Comparison of ENCODE assay signal across 34 cellular contexts in genomic region chrX:110136136-110136535, GRCh38.
"Had no signal": no experiment of that assay in that cellular context is flagged by ENCODE, and none has a peak within 500 bp of the region (broad histone marks: within the 10 kb centered on the region; RNA-seq: fewer than 3 reads in every experiment).

No MANE protein-coding gene starts in this region.

- H3K27ac ChIP-seq: adrenal gland, ascending aorta, breast epithelium, cardiac muscle cell, esophagus muscularis mucosa, heart left ventricle had no signal

- H3K4me3 ChIP-seq: adrenal gland, ascending aorta, breast epithelium, cardiac muscle cell, esophagus muscularis mucosa, heart left ventricle had no signal

- H3K27ac Mint-ChIP-seq: activated CD4-positive, alpha-beta memory T cell treated with anti-CD3 and anti-CD28 coated beads for 36 hours; activated CD4-positive, alpha-beta T cell treated with anti-CD3 and anti-CD28 coated beads for 36 hours; activated CD4-positive, alpha-beta T cell treated with anti-CD3 and anti-CD28 coated beads, Interleukin-2, amount 10 ng/mL, durations not matched to agents 24 days and 14 days; activated CD8-positive, alpha-beta memory T cell treated with anti-CD3 and anti-CD28 coated beads, Interleukin-2, amount 10 ng/mL, durations not matched to agents 7 days and 5 days; activated CD8-positive, alpha-beta T cell treated with anti-CD3 and anti-CD28 coated beads, Interleukin-2, amount 10 ng/mL, durations not matched to agents 7 days and 5 days; activated naive CD4-positive, alpha-beta T cell treated with anti-CD3 and anti-CD28 coated beads for 36 hours; activated naive CD4-positive, alpha-beta T cell treated with anti-CD3 and anti-CD28 coated beads, Interleukin-2, amount 50 U/mL, for 24 hours; activated naive CD8-positive, alpha-beta T cell treated with anti-CD3 and anti-CD28 coated beads for 36 hours; activated naive CD8-positive, alpha-beta T cell treated with anti-CD3 and anti-CD28 coated beads, Interleukin-2, amount 50 U/mL, for 24 hours; activated T-helper 1 cell treated with anti-CD3 and anti-CD28 coated beads, Interleukin-12 subunit alpha, Interleukin-12 subunit beta, Interleukin-2, Interleukin-4 antibody, amounts not matched to agents 30 ng/mL and 10 ng/mL and 1 ng/mL, durations not matched to agents 14 hours and 24 hours and 36 hours; activated T-helper 2 cell treated with anti-CD3 and anti-CD28 coated beads, Interferon-gamma antibody, Interleukin-2, Interleukin-4, amounts not matched to agents 10 μg/mL and 5 μg/mL and 100 μg/mL, durations not matched to agents 14 hours and 24 hours and 36 hours; brain; effector memory CD8-positive, alpha-beta T cell; T-helper 17 cell; T-helper 2 cell treated with Interferon-gamma antibody and Interleukin-4, amounts not matched to agents 5 μg/mL and 100 μg/mL, for 36 hours had no signal

- ATAC-seq: activated CD4-positive, alpha-beta T cell treated with anti-CD3 and anti-CD28 coated beads for 36 hours; activated CD8-positive, alpha-beta memory T cell treated with anti-CD3 and anti-CD28 coated beads, Interleukin-2, amount 10 ng/mL, durations not matched to agents 7 days and 5 days; activated CD8-positive, alpha-beta T cell treated with anti-CD3 and anti-CD28 coated beads, Interleukin-2, amount 10 ng/mL, durations not matched to agents 7 days and 5 days; activated naive CD8-positive, alpha-beta T cell treated with anti-CD3 and anti-CD28 coated beads, Interleukin-2, amount 50 U/mL, for 24 hours; effector memory CD8-positive, alpha-beta T cell; heart left ventricle; T-helper 17 cell had no signal

- H3K36me3 Mint-ChIP-seq: activated CD4-positive, alpha-beta memory T cell treated with anti-CD3 and anti-CD28 coated beads for 36 hours had no signal

- H3K27me3 Mint-ChIP-seq: activated CD4-positive, alpha-beta memory T cell treated with anti-CD3 and anti-CD28 coated beads for 36 hours; activated CD4-positive, alpha-beta T cell treated with anti-CD3 and anti-CD28 coated beads for 36 hours; activated CD4-positive, alpha-beta T cell treated with anti-CD3 and anti-CD28 coated beads, Interleukin-2, amount 10 ng/mL, durations not matched to agents 24 days and 14 days; activated CD8-positive, alpha-beta memory T cell treated with anti-CD3 and anti-CD28 coated beads, Interleukin-2, amount 10 ng/mL, durations not matched to agents 7 days and 5 days; activated naive CD4-positive, alpha-beta T cell treated with anti-CD3 and anti-CD28 coated beads, Interleukin-2, amount 50 U/mL, for 24 hours; activated naive CD8-positive, alpha-beta T cell treated with anti-CD3 and anti-CD28 coated beads for 36 hours; activated naive CD8-positive, alpha-beta T cell treated with anti-CD3 and anti-CD28 coated beads, Interleukin-2, amount 50 U/mL, for 24 hours; brain; central memory CD8-positive, alpha-beta T cell; effector memory CD8-positive, alpha-beta T cell; T-helper 17 cell had no signal

- H3K4me3 Mint-ChIP-seq: activated CD4-positive, alpha-beta memory T cell treated with anti-CD3 and anti-CD28 coated beads for 36 hours; activated CD4-positive, alpha-beta T cell treated with anti-CD3 and anti-CD28 coated beads for 36 hours; activated CD4-positive, alpha-beta T cell treated with anti-CD3 and anti-CD28 coated beads, Interleukin-2, amount 10 ng/mL, durations not matched to agents 24 days and 14 days; activated CD8-positive, alpha-beta memory T cell treated with anti-CD3 and anti-CD28 coated beads, Interleukin-2, amount 10 ng/mL, durations not matched to agents 7 days and 5 days; activated CD8-positive, alpha-beta T cell treated with anti-CD3 and anti-CD28 coated beads, Interleukin-2, amount 10 ng/mL, durations not matched to agents 7 days and 5 days; activated naive CD4-positive, alpha-beta T cell treated with anti-CD3 and anti-CD28 coated beads for 36 hours; activated naive CD4-positive, alpha-beta T cell treated with anti-CD3 and anti-CD28 coated beads, Interleukin-2, amount 50 U/mL, for 24 hours; activated naive CD8-positive, alpha-beta T cell treated with anti-CD3 and anti-CD28 coated beads for 36 hours; activated naive CD8-positive, alpha-beta T cell treated with anti-CD3 and anti-CD28 coated beads, Interleukin-2, amount 50 U/mL, for 24 hours; activated T-helper 1 cell treated with anti-CD3 and anti-CD28 coated beads, Interleukin-12 subunit alpha, Interleukin-12 subunit beta, Interleukin-2, Interleukin-4 antibody, amounts not matched to agents 30 ng/mL and 10 ng/mL and 1 ng/mL, durations not matched to agents 14 hours and 24 hours and 36 hours; brain; central memory CD8-positive, alpha-beta T cell; effector memory CD8-positive, alpha-beta T cell; T-helper 17 cell; T-helper 2 cell treated with Interferon-gamma antibody and Interleukin-4, amounts not matched to agents 5 μg/mL and 100 μg/mL, for 36 hours had no signal

- H3K4me1 ChIP-seq: adrenal gland, ascending aorta, breast epithelium, esophagus muscularis mucosa had no signal

- H3K9me3 ChIP-seq: adrenal gland, ascending aorta, breast epithelium, esophagus muscularis mucosa, heart left ventricle had no signal

- DNase-seq: activated CD4-positive, alpha-beta memory T cell treated with anti-CD3 and anti-CD28 coated beads for 36 hours; activated CD4-positive, alpha-beta T cell treated with anti-CD3 and anti-CD28 coated beads for 36 hours; activated CD4-positive, alpha-beta T cell treated with anti-CD3 and anti-CD28 coated beads, Interleukin-2, amount 10 ng/mL, durations not matched to agents 24 days and 14 days; activated CD4-positive, CD25-positive, alpha-beta regulatory T cell; activated CD4-positive, CD25-positive, alpha-beta regulatory T cell treated with anti-CD3 and anti-CD28 coated beads, Interleukin-2, amount 50 U/mL, for 72 hours; activated CD8-positive, alpha-beta memory T cell treated with anti-CD3 and anti-CD28 coated beads, Interleukin-2, amount 10 ng/mL, durations not matched to agents 7 days and 5 days; activated CD8-positive, alpha-beta memory T cell treated with anti-CD3 and anti-CD28 coated beads, Interleukin-2, amount 50 U/mL, for 4 hours; activated CD8-positive, alpha-beta T cell treated with anti-CD3 and anti-CD28 coated beads, Interleukin-2, amount 10 ng/mL, durations not matched to agents 7 days and 5 days; activated effector memory CD4-positive, alpha-beta T cell treated with anti-CD3 and anti-CD28 coated beads, Interleukin-2, amount 50 U/mL, for 16 hours; activated naive CD4-positive, alpha-beta T cell treated with anti-CD3 and anti-CD28 coated beads for 36 hours; activated naive CD8-positive, alpha-beta T cell treated with anti-CD3 and anti-CD28 coated beads for 36 hours; activated naive CD8-positive, alpha-beta T cell treated with anti-CD3 and anti-CD28 coated beads, Interleukin-2, amount 50 U/mL, for 24 hours; activated T-cell treated with anti-CD3 and anti-CD28 coated beads, Interleukin-2, amount 50 U/mL, for 1 hour; activated T-cell treated with anti-CD3 and anti-CD28 coated beads, Interleukin-2, amount 50 U/mL, for 48 hours; adrenal gland; cortex of kidney; effector CD4-positive, alpha-beta T cell; effector memory CD8-positive, alpha-beta T cell; foreskin melanocyte; glutamatergic neuron; heart left ventricle; T-helper 1 cell; T-helper 17 cell; T1000 had no signal

- H3K9me3 Mint-ChIP-seq: activated CD4-positive, alpha-beta memory T cell treated with anti-CD3 and anti-CD28 coated beads for 36 hours; activated CD4-positive, alpha-beta T cell treated with anti-CD3 and anti-CD28 coated beads, Interleukin-2, amount 10 ng/mL, durations not matched to agents 24 days and 14 days; activated naive CD4-positive, alpha-beta T cell treated with anti-CD3 and anti-CD28 coated beads for 36 hours; activated naive CD4-positive, alpha-beta T cell treated with anti-CD3 and anti-CD28 coated beads, Interleukin-2, amount 50 U/mL, for 24 hours; activated naive CD8-positive, alpha-beta T cell treated with anti-CD3 and anti-CD28 coated beads for 36 hours; activated naive CD8-positive, alpha-beta T cell treated with anti-CD3 and anti-CD28 coated beads, Interleukin-2, amount 50 U/mL, for 24 hours; activated T-helper 1 cell treated with anti-CD3 and anti-CD28 coated beads, Interleukin-12 subunit alpha, Interleukin-12 subunit beta, Interleukin-2, Interleukin-4 antibody, amounts not matched to agents 30 ng/mL and 10 ng/mL and 1 ng/mL, durations not matched to agents 14 hours and 24 hours and 36 hours; activated T-helper 2 cell treated with anti-CD3 and anti-CD28 coated beads, Interferon-gamma antibody, Interleukin-2, Interleukin-4, amounts not matched to agents 10 μg/mL and 5 μg/mL and 100 μg/mL, durations not matched to agents 14 hours and 24 hours and 36 hours; central memory CD8-positive, alpha-beta T cell; effector memory CD8-positive, alpha-beta T cell; T-helper 2 cell treated with Interferon-gamma antibody and Interleukin-4, amounts not matched to agents 5 μg/mL and 100 μg/mL, for 36 hours had no signal

- H3K36me3 ChIP-seq: adrenal gland, ascending aorta, breast epithelium, cardiac muscle cell, esophagus muscularis mucosa, heart left ventricle had no signal

- H3K4me1 Mint-ChIP-seq: activated naive CD4-positive, alpha-beta T cell treated with anti-CD3 and anti-CD28 coated beads, Interleukin-2, amount 50 U/mL, for 24 hours; brain; central memory CD8-positive, alpha-beta T cell; T-helper 17 cell had no signal

- H3K27me3 ChIP-seq: adrenal gland, ascending aorta, cardiac muscle cell, esophagus muscularis mucosa had no signal
